ENCODE assay signal across 9 cellular contexts in the genomic region with DNA sequence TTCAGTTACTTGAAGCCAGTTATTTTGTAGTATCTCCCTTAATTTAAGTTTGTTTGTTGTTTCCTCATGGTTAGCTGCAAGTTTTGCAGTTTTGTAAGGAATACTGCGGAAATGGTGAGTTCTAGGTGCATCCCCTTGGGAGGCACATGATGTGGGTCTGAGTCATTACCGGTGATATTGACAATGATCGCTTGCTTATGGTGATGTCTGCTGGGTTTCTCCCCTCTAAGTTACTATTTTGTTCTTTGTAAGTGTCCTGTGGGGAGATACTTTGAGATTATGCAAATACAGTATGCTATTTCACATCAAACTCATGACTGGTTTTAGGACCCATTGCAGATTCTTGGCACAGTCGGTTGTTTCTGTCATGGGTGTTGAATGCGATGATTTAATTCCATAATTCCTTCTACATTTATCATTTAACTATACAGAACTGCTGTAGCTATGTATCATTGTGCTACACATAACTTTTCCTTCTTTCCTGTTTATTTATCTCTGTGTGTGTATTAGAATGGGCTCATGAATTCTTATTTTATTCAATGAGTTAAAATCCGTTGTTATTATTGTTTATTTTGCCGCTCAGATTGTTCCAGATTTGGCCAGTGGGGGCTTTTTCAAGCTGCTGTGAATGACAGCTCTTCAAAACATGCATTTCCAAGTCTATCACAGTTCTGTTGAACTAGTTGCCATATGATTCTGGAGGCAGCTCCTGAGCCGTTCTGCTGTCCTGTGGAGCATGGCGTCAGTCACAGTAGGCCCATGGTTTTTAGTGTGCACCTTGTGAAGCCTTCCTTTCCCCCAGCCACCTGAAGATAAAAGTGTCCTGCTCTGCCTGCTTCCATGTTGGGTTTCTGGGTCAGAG. TPM values are rescaled to one million over a fixed set of nuclear protein-coding genes. Genes with fewer than 3 reads are reported as not detected.
DNase-seq lines count a peak whose midpoint lies in the region; ATAC-seq and TF ChIP-seq lines count a peak whose summit lies in the region.
"Had no signal": no experiment of that assay in that cellular context is flagged by ENCODE, and none has a peak within 500 bp of the region (broad histone marks: within the 10 kb centered on the region; RNA-seq: fewer than 3 reads in every experiment).

No MANE protein-coding gene starts in this region.

- H3K36me3 ChIP-seq in vagina = peaks cover 0 to 15% of the 10 kb centered on the region in 2 donors

- H3K4me1 ChIP-seq in vagina = peaks cover 94% of the 10 kb centered on the region

- no peaks in the 10 kb centered on the region for H3K9me3 ChIP-seq in vagina

- H3K27ac ChIP-seq in vagina = peak overlapping the region; percentile 89
- H3K27ac ChIP-seq: tibial artery had no signal

- peaks cover 79% of the 10 kb centered on the region for H3K4me1 Mint-ChIP-seq in T-helper 1 cell treated with Interleukin-12 subunit alpha and Interleukin-12 subunit beta and Interleukin-4 antibody, amounts not matched to agents 30 μg/mL and 1 μg/mL, for 36 hours (ENCODE audit: low read depth)

- peaks cover 3% of the 10 kb centered on the region for H3K9me3 Mint-ChIP-seq in T-helper 1 cell treated with Interleukin-12 subunit alpha and Interleukin-12 subunit beta and Interleukin-4 antibody, amounts not matched to agents 30 μg/mL and 1 μg/mL, for 36 hours

- intact Hi-C loops in vagina (cut with DNase I) = no loop called here

- H3K27me3 Mint-ChIP-seq in T-helper 1 cell treated with Interleukin-12 subunit alpha and Interleukin-12 subunit beta and Interleukin-4 antibody, amounts not matched to agents 30 μg/mL and 1 μg/mL, for 36 hours (ENCODE audit: low read depth) = no peaks in the 10 kb centered on the region

- no peak overlapping the region for H3K4me3 ChIP-seq in fibroblast of the aortic adventitia (ENCODE audit: low read depth, low read length)
- no peak overlapping the region for H3K4me3 ChIP-seq in vagina
- H3K4me3 ChIP-seq: tibial artery had no signal

- H3K4me3 Mint-ChIP-seq in T-helper 1 cell treated with Interleukin-12 subunit alpha and Interleukin-12 subunit beta and Interleukin-4 antibody, amounts not matched to agents 30 μg/mL and 1 μg/mL, for 36 hours = peak overlapping the region; percentile 73

- DNase-seq in stimulated activated CD4-positive, alpha-beta T cell treated with anti-CD3 and anti-CD28 coated beads, Interleukin-15, amount 100 ng/mL, for 24 hours = peak; percentile 57
- DNase-seq in stimulated activated CD4-positive, alpha-beta T cell treated with anti-CD3 and anti-CD28 coated beads, Interleukin-4, amount 100 ng/mL, for 1 hour = no peak
- peak; percentile 90 for DNase-seq in fibroblast of the aortic adventitia (ENCODE audit: low read depth)
- DNase-seq in vagina (ENCODE audit: extremely low spot score in 2 of 2) = no peak
- DNase-seq in NCI-H1417 (lab: John Stamatoyannopoulos, UW) = no peak
- DNase-seq in retina = no peak

- TF ChIP-seq POLR2A in vagina (IDR thresholded peaks at IDR 0.05) = no peak

- H3K27ac Mint-ChIP-seq in T-helper 1 cell treated with Interleukin-12 subunit alpha and Interleukin-12 subunit beta and Interleukin-4 antibody, amounts not matched to agents 30 μg/mL and 1 μg/mL, for 36 hours = peak overlapping the region; percentile 88

- no peak for TF ChIP-seq CTCF in fibroblast of the aortic adventitia (IDR thresholded peaks at IDR 0.05; ENCODE audit: insufficient read depth, low read length)
- TF ChIP-seq CTCF in vagina (IDR thresholded peaks at IDR 0.05) = no peak

- ATAC-seq in HG02870 (IDR thresholded peaks at IDR 0.05; ENCODE audit: unreplicated experiment) = peak; percentile 94

- peaks cover 52% of the 10 kb centered on the region for H3K36me3 Mint-ChIP-seq in T-helper 1 cell treated with Interleukin-12 subunit alpha and Interleukin-12 subunit beta and Interleukin-4 antibody, amounts not matched to agents 30 μg/mL and 1 μg/mL, for 36 hours (ENCODE audit: low read depth)

- no peaks in the 10 kb centered on the region for H3K27me3 ChIP-seq in vagina
- H3K27me3 ChIP-seq: tibial artery had no signal

RNA-seq across cellular contexts. Expression of gene TSPAN14, which starts 18.4 kb away (rescaled TPM):
- total RNA-seq in fibroblast of the aortic adventitia (ENCODE audit: low replicate concordance) (21.3 and 107 TPM in 2 replicates), vagina (98.0 TPM)

Comparison
In these comparisons a context has a peak if more than half of its experiments do, and no peak if none do; other contexts are left out.
1. DNase-seq: peak in stimulated activated CD4-positive, alpha-beta T cell treated with anti-CD3 and anti-CD28 coated beads, Interleukin-15, amount 100 ng/mL, for 24 hours (single experiment) and fibroblast of the aortic adventitia (single experiment); none in stimulated activated CD4-positive, alpha-beta T cell treated with anti-CD3 and anti-CD28 coated beads, Interleukin-4, amount 100 ng/mL, for 1 hour (single experiment), vagina (0 of 2), NCI-H1417 (0 of 3) and retina (single experiment).